23 cellular contexts compared by ENCODE assay signal in genomic region chr10:122829454-122829853, GRCh38. TPM values are rescaled to one million over a fixed set of nuclear protein-coding genes. Genes with fewer than 3 reads are reported as not detected.
"Had no signal": no experiment of that assay in that cellular context is flagged by ENCODE, and none has a peak within 500 bp of the region (broad histone marks: within the 10 kb centered on the region; RNA-seq: fewer than 3 reads in every experiment).

No MANE protein-coding gene starts in this region.

- H3K36me3 ChIP-seq: left ventricle myocardium inferior, neural progenitor cell, ovary, prostate gland, uterus had no signal

- H3K4me1 ChIP-seq: left ventricle myocardium inferior, prostate gland, spleen, tibial nerve, uterus had no signal

- H3K27ac ChIP-seq: hepatocyte, left ventricle myocardium inferior, neural progenitor cell, ovary, prostate gland, skin epidermis, spleen, tibial nerve, uterus had no signal

- H3K9ac ChIP-seq: neural progenitor cell had no signal

- H3K4me2 ChIP-seq: hepatocyte, neural progenitor cell had no signal

- H3K9me3 ChIP-seq: left ventricle myocardium inferior, ovary, prostate gland, spleen, tibial nerve, uterus had no signal

- H3K4me3 ChIP-seq: hepatocyte, left ventricle myocardium inferior, lung, neural progenitor cell, ovary, prostate gland, skin epidermis, spleen, tibial nerve, uterus had no signal

- H2AFZ ChIP-seq: hepatocyte, neural progenitor cell had no signal

- DNase-seq: kidney; left colon; left ventricle myocardium inferior; mesendoderm; naive B cell; natural killer cell; nephron progenitor cell; ovary; posterior cingulate gyrus; retina; right cardiac atrium; spleen; stimulated activated CD4-positive, alpha-beta T cell treated with anti-CD3 and anti-CD28 coated beads, Interleukin-4, amount 100 ng/mL, for 24 hours; stimulated activated naive CD4-positive, alpha-beta T cell; uterus had no signal

- H3K79me2 ChIP-seq: hepatocyte had no signal

- FAIRE-seq: kidney had no signal

- H3K27me3 ChIP-seq: neural progenitor cell, ovary, tibial nerve, uterus had no signal

- ATAC-seq: left colon, right cardiac atrium, sciatic nerve had no signal

RNA-seq across cellular contexts. Expression of gene CUZD1, which starts 16.2 kb away (rescaled TPM):
- total RNA-seq: hepatocyte, mesothelial cell of epicardium had no signal
- polyA plus RNA-seq: hepatocyte had no signal

RNA-seq across cellular contexts. Expression of gene FAM24B, which starts 49.9 kb away (rescaled TPM):
- total RNA-seq: hepatocyte, mesothelial cell of epicardium had no signal
- polyA plus RNA-seq: hepatocyte had no signal
